Comparison of ENCODE assay signal across 25 cellular contexts in the genomic region with DNA sequence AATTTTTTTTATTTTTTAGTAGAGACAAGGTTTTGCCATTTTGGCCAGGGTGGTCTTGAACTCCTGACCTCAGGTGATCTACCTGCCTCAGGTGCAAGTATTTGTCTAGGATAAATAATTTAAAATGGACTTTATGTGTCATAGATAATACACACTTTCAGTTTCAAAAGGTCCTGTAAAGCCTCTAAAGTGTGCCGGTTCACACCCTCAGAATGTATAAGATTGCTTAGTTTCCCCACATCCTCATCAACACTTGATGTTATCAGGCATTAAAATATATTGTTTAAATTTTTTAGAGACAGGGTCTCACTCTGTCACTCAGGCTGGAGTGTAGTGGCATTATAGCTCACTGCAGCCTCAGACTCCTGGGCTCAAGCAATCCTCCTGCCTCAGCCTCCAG.
DNase-seq lines count a peak whose midpoint lies in the region; ATAC-seq and TF ChIP-seq lines count a peak whose summit lies in the region.
"Had no signal": no experiment of that assay in that cellular context is flagged by ENCODE, and none has a peak within 500 bp of the region (broad histone marks: within the 10 kb centered on the region; RNA-seq: fewer than 3 reads in every experiment).

No MANE protein-coding gene starts in this region.

- no peaks in the 10 kb centered on the region for H3F3A ChIP-seq in GM23338 (replicated peaks; ENCODE audit: low read depth)

- H3K27ac ChIP-seq in GM23338 (ENCODE audit: low read depth): no peak overlapping the region
- H3K27ac ChIP-seq: esophagus muscularis mucosa, gastroesophageal sphincter, KMS-11, pancreas, right lobe of liver, SJCRH30, thoracic aorta had no signal

- no peak overlapping the region for H3K4me3 Mint-ChIP-seq in activated naive CD4-positive, alpha-beta T cell treated with anti-CD3 and anti-CD28 coated beads, Interleukin-2, amount 10 ng/mL, durations not matched to agents 7 days and 5 days
- no peak overlapping the region for H3K4me3 Mint-ChIP-seq in activated naive CD4-positive, alpha-beta T cell treated with anti-CD3 and anti-CD28 coated beads for 36 hours
- H3K4me3 Mint-ChIP-seq in IgD-negative memory B cell (peak overlapping the region in 3 of 4 donors; percentile 3 to 12 (median 12)), GM23338 (no peak overlapping the region)
- H3K4me3 Mint-ChIP-seq in activated naive CD8-positive, alpha-beta T cell treated with anti-CD3 and anti-CD28 coated beads, Interleukin-2, amount 10 ng/mL, durations not matched to agents 7 days and 5 days: peak overlapping the region; percentile 55
- no peak overlapping the region for H3K4me3 Mint-ChIP-seq in stimulated activated memory B cell treated with anti-CD40 and anti-IgM and Interleukin-4, amounts not matched to agents 10 μg/mL and 1 μg/mL and 100 μg/mL, for 72 hours
- H3K4me3 Mint-ChIP-seq: H9 had no signal

- POLR2A ChIA-PET in activated naive CD8-positive, alpha-beta T cell treated with anti-CD3 and anti-CD28 coated beads, Interleukin-2, amount 10 ng/mL, durations not matched to agents 7 days and 5 days (lab: Charles Lee): interaction anchor here (0.6 to 1.2 kb wide), 2 partner anchors 11 to 72 kb away, joined by 3 read pairs; no protein-coding TSS in a partner anchor

- no peak overlapping the region for H3K4me3 ChIP-seq in GM23338
- H3K4me3 ChIP-seq: esophagus muscularis mucosa, gastroesophageal sphincter, pancreas, right lobe of liver, SJCRH30, thoracic aorta had no signal

- no peaks in the 10 kb centered on the region for H3K27me3 Mint-ChIP-seq in activated naive CD4-positive, alpha-beta T cell treated with anti-CD3 and anti-CD28 coated beads, Interleukin-2, amount 10 ng/mL, durations not matched to agents 7 days and 5 days
- no peaks in the 10 kb centered on the region for H3K27me3 Mint-ChIP-seq in activated naive CD4-positive, alpha-beta T cell treated with anti-CD3 and anti-CD28 coated beads for 36 hours (ENCODE audit: low read depth)
- peaks cover 2% of the 10 kb centered on the region for H3K27me3 Mint-ChIP-seq in IgD-negative memory B cell
- no peaks in the 10 kb centered on the region for H3K27me3 Mint-ChIP-seq in activated naive CD8-positive, alpha-beta T cell treated with anti-CD3 and anti-CD28 coated beads, Interleukin-2, amount 10 ng/mL, durations not matched to agents 7 days and 5 days
- no peaks in the 10 kb centered on the region for H3K27me3 Mint-ChIP-seq in stimulated activated memory B cell treated with anti-CD40 and anti-IgM and Interleukin-4, amounts not matched to agents 10 μg/mL and 1 μg/mL and 100 μg/mL, for 72 hours
- no peaks in the 10 kb centered on the region for H3K27me3 Mint-ChIP-seq in GM23338 (ENCODE audit: insufficient read depth, low read depth, poor library complexity)

- no peaks in the 10 kb centered on the region for H4K20me1 ChIP-seq in GM23338 (replicated peaks; ENCODE audit: insufficient read depth)

- TF ChIP-seq CTCF in GM23338 (conservative IDR thresholded peaks at IDR 0.05; ENCODE audit: low read depth in 2 of 2): no peak

- H3K9me2 ChIP-seq in GM23338 (ENCODE audit: insufficient read depth): no peaks in the 10 kb centered on the region; the same call in 1 of the 2 replicates

- intact Hi-C loops in activated naive CD4-positive, alpha-beta T cell treated with anti-CD3 and anti-CD28 coated beads for 36 hours (cut with micrococcal nuclease): no loop called here

- CTCF ChIA-PET in activated naive CD4-positive, alpha-beta T cell treated with anti-CD3 and anti-CD28 coated beads, Interleukin-2, amount 10 ng/mL, durations not matched to agents 7 days and 5 days (lab: Charles Lee): interaction anchor here (1.5 kb wide), 1 partner anchor 26 kb away, joined by 5 read pairs; no protein-coding TSS in a partner anchor
- CTCF ChIA-PET in activated naive CD4-positive, alpha-beta T cell treated with anti-CD3 and anti-CD28 coated beads for 36 hours (lab: Charles Lee): interaction anchor here (1.3 to 1.5 kb wide), 3 partner anchors 12 to 29 kb away, joined by 3 to 7 read pairs (median 4); no protein-coding TSS in a partner anchor

- no peak overlapping the region for H3K4me2 ChIP-seq in GM23338
- H3K4me2 ChIP-seq: KMS-11 had no signal

- no peaks in the 10 kb centered on the region for H3K4me1 ChIP-seq in GM23338 (ENCODE audit: insufficient read depth)
- H3K4me1 ChIP-seq: SJCRH30 had no signal

- H3K4me1 Mint-ChIP-seq in activated naive CD4-positive, alpha-beta T cell treated with anti-CD3 and anti-CD28 coated beads, Interleukin-2, amount 10 ng/mL, durations not matched to agents 7 days and 5 days: peaks cover 72% of the 10 kb centered on the region
- peaks cover 74% of the 10 kb centered on the region for H3K4me1 Mint-ChIP-seq in activated naive CD4-positive, alpha-beta T cell treated with anti-CD3 and anti-CD28 coated beads for 36 hours (ENCODE audit: low read depth)
- H3K4me1 Mint-ChIP-seq in IgD-negative memory B cell (peaks cover 61 to 74% (median 64%) of the 10 kb centered on the region in 3 donors), GM23338 (peaks cover 6% of the 10 kb centered on the region)
- H3K4me1 Mint-ChIP-seq in activated naive CD8-positive, alpha-beta T cell treated with anti-CD3 and anti-CD28 coated beads, Interleukin-2, amount 10 ng/mL, durations not matched to agents 7 days and 5 days: peaks cover 59% of the 10 kb centered on the region
- peaks cover 79% of the 10 kb centered on the region for H3K4me1 Mint-ChIP-seq in stimulated activated memory B cell treated with anti-CD40 and anti-IgM and Interleukin-4, amounts not matched to agents 10 μg/mL and 1 μg/mL and 100 μg/mL, for 72 hours

- ATAC-seq in activated naive CD8-positive, alpha-beta T cell treated with anti-CD3 and anti-CD28 coated beads, Interleukin-2, amount 10 ng/mL, durations not matched to agents 7 days and 5 days (ENCODE audit: low read depth): peak; percentile 66
- no peak for ATAC-seq in stimulated activated memory B cell treated with anti-CD40 and anti-IgM and Interleukin-4, amounts not matched to agents 10 μg/mL and 1 μg/mL and 100 μg/mL, for 72 hours
- ATAC-seq in GM23338: no peak
- ATAC-seq: gastroesophageal sphincter, pancreas, right lobe of liver had no signal

- no peak overlapping the region for H2AFZ ChIP-seq in GM23338

- no peaks in the 10 kb centered on the region for H3K79me2 ChIP-seq in GM23338 (replicated peaks; ENCODE audit: insufficient read depth)

- H3K36me3 Mint-ChIP-seq in activated naive CD4-positive, alpha-beta T cell treated with anti-CD3 and anti-CD28 coated beads, Interleukin-2, amount 10 ng/mL, durations not matched to agents 7 days and 5 days: peaks cover 59% of the 10 kb centered on the region
- H3K36me3 Mint-ChIP-seq in activated naive CD4-positive, alpha-beta T cell treated with anti-CD3 and anti-CD28 coated beads for 36 hours (ENCODE audit: low read depth): peaks cover 20% of the 10 kb centered on the region
- H3K36me3 Mint-ChIP-seq in IgD-negative memory B cell: peaks cover 9% of the 10 kb centered on the region
- peaks cover 35% of the 10 kb centered on the region for H3K36me3 Mint-ChIP-seq in activated naive CD8-positive, alpha-beta T cell treated with anti-CD3 and anti-CD28 coated beads, Interleukin-2, amount 10 ng/mL, durations not matched to agents 7 days and 5 days
- peaks cover 39% of the 10 kb centered on the region for H3K36me3 Mint-ChIP-seq in stimulated activated memory B cell treated with anti-CD40 and anti-IgM and Interleukin-4, amounts not matched to agents 10 μg/mL and 1 μg/mL and 100 μg/mL, for 72 hours
- no peaks in the 10 kb centered on the region for H3K36me3 Mint-ChIP-seq in GM23338 (ENCODE audit: low read depth)

- H3K36me3 ChIP-seq in GM23338 (ENCODE audit: insufficient read depth): no peaks in the 10 kb centered on the region
- H3K36me3 ChIP-seq: gastroesophageal sphincter, pancreas, right lobe of liver, SJCRH30, thoracic aorta had no signal

- peaks cover 2% of the 10 kb centered on the region for H3K9me3 Mint-ChIP-seq in activated naive CD4-positive, alpha-beta T cell treated with anti-CD3 and anti-CD28 coated beads, Interleukin-2, amount 10 ng/mL, durations not matched to agents 7 days and 5 days
- H3K9me3 Mint-ChIP-seq in activated naive CD4-positive, alpha-beta T cell treated with anti-CD3 and anti-CD28 coated beads for 36 hours: no peaks in the 10 kb centered on the region
- no peaks in the 10 kb centered on the region for H3K9me3 Mint-ChIP-seq in IgD-negative memory B cell
- H3K9me3 Mint-ChIP-seq in activated naive CD8-positive, alpha-beta T cell treated with anti-CD3 and anti-CD28 coated beads, Interleukin-2, amount 10 ng/mL, durations not matched to agents 7 days and 5 days: no peaks in the 10 kb centered on the region
- no peaks in the 10 kb centered on the region for H3K9me3 Mint-ChIP-seq in stimulated activated memory B cell treated with anti-CD40 and anti-IgM and Interleukin-4, amounts not matched to agents 10 μg/mL and 1 μg/mL and 100 μg/mL, for 72 hours
- no peaks in the 10 kb centered on the region for H3K9me3 Mint-ChIP-seq in GM23338
- H3K9me3 Mint-ChIP-seq: H9 had no signal

- H3K27me3 ChIP-seq in GM23338 (ENCODE audit: insufficient read depth): no peaks in the 10 kb centered on the region
- H3K27me3 ChIP-seq: esophagus muscularis mucosa, gastroesophageal sphincter, pancreas, right lobe of liver, SJCRH30 had no signal

- no peak for DNase-seq in activated naive CD4-positive, alpha-beta T cell treated with anti-CD3 and anti-CD28 coated beads, Interleukin-2, amount 10 ng/mL, durations not matched to agents 7 days and 5 days
- no peak for DNase-seq in activated naive CD4-positive, alpha-beta T cell treated with anti-CD3 and anti-CD28 coated beads for 36 hours
- no peak for DNase-seq in activated naive CD8-positive, alpha-beta T cell treated with anti-CD3 and anti-CD28 coated beads, Interleukin-2, amount 10 ng/mL, durations not matched to agents 7 days and 5 days
- DNase-seq in GM23338 (ENCODE audit: low spot score) (no peak), SHP77 treated with DMSO at 0.1 percent for 48 hours (lab: John Stamatoyannopoulos, UW) (no peak), NCI-H526 treated with DMSO at 0.1 percent for 48 hours (lab: John Stamatoyannopoulos, UW) (no peak)
- DNase-seq: ACHN; activated gamma-delta T cell treated with Interleukin-2 at 50 U/mL for 16 hours; C1 segment of cervical spinal cord; effector CD8-positive, alpha-beta T cell; GF-D8; H9; mesenchymal stem cell; NCI-H187; NCI-H226; pancreas; right lobe of liver; SJCRH30; stimulated activated CD4-positive, alpha-beta T cell treated with anti-CD3 and anti-CD28 coated beads, Interleukin-15, amount 100 ng/mL, for 24 hours had no signal

- peak overlapping the region; percentile 70 for H3K27ac Mint-ChIP-seq in activated naive CD4-positive, alpha-beta T cell treated with anti-CD3 and anti-CD28 coated beads, Interleukin-2, amount 10 ng/mL, durations not matched to agents 7 days and 5 days
- no peak overlapping the region for H3K27ac Mint-ChIP-seq in activated naive CD4-positive, alpha-beta T cell treated with anti-CD3 and anti-CD28 coated beads for 36 hours
- H3K27ac Mint-ChIP-seq in IgD-negative memory B cell (peak overlapping the region; percentile 90 to 100 (median 96)), GM23338 (no peak overlapping the region)
- peak overlapping the region; percentile 80 for H3K27ac Mint-ChIP-seq in activated naive CD8-positive, alpha-beta T cell treated with anti-CD3 and anti-CD28 coated beads, Interleukin-2, amount 10 ng/mL, durations not matched to agents 7 days and 5 days
- peak overlapping the region; percentile 99 for H3K27ac Mint-ChIP-seq in stimulated activated memory B cell treated with anti-CD40 and anti-IgM and Interleukin-4, amounts not matched to agents 10 μg/mL and 1 μg/mL and 100 μg/mL, for 72 hours
- H3K27ac Mint-ChIP-seq: H9 had no signal

Comparison
In these comparisons a context has a peak if more than half of its experiments do, and no peak if none do; other contexts are left out.
1. H3K27ac Mint-ChIP-seq: peak in activated naive CD4-positive, alpha-beta T cell treated with anti-CD3 and anti-CD28 coated beads, Interleukin-2, amount 10 ng/mL, durations not matched to agents 7 days and 5 days (single experiment), IgD-negative memory B cell (3 of 3), activated naive CD8-positive, alpha-beta T cell treated with anti-CD3 and anti-CD28 coated beads, Interleukin-2, amount 10 ng/mL, durations not matched to agents 7 days and 5 days (single experiment) and stimulated activated memory B cell treated with anti-CD40 and anti-IgM and Interleukin-4, amounts not matched to agents 10 μg/mL and 1 μg/mL and 100 μg/mL, for 72 hours (single experiment); none in activated naive CD4-positive, alpha-beta T cell treated with anti-CD3 and anti-CD28 coated beads for 36 hours (single experiment) and GM23338 (single experiment).
2. H3K4me3 Mint-ChIP-seq: peak in IgD-negative memory B cell (3 of 4) and activated naive CD8-positive, alpha-beta T cell treated with anti-CD3 and anti-CD28 coated beads, Interleukin-2, amount 10 ng/mL, durations not matched to agents 7 days and 5 days (single experiment); none in activated naive CD4-positive, alpha-beta T cell treated with anti-CD3 and anti-CD28 coated beads, Interleukin-2, amount 10 ng/mL, durations not matched to agents 7 days and 5 days (single experiment), activated naive CD4-positive, alpha-beta T cell treated with anti-CD3 and anti-CD28 coated beads for 36 hours (single experiment), stimulated activated memory B cell treated with anti-CD40 and anti-IgM and Interleukin-4, amounts not matched to agents 10 μg/mL and 1 μg/mL and 100 μg/mL, for 72 hours (single experiment) and GM23338 (single experiment).